Comparison of ENCODE assay signal across 20 cellular contexts in the genomic region with DNA sequence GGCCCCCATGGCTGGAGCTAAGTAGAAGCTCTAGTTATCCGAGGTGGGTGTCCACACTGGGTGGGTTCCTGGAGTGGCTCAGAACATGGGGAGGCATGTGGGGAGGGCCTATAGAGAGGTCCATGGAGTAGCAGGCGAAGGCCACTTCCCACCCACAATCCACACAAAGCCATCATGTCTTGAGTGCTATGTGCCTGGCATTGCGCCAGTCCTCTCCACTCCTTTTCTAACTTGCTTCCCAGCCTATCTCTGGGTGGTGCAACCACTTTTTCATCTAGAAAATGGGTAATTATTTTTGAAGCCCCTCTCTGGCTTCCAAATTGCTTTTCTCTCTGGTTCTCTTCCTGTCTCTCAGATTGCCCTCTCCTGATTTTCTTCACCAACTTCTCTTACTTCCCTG.
"Had no signal": no experiment of that assay in that cellular context is flagged by ENCODE, and none has a peak within 500 bp of the region (broad histone marks: within the 10 kb centered on the region; RNA-seq: fewer than 3 reads in every experiment).

No MANE protein-coding gene starts in this region.

- DNase-seq: colonic mucosa; dermis blood vessel endothelial cell; esophagus squamous epithelium; foreskin fibroblast; immature natural killer cell; left ventricle myocardium inferior; lower lobe of right lung; midbrain; nucleus accumbens; ovary; sigmoid colon; stimulated activated naive CD4-positive, alpha-beta T cell treated with Interleukin-2 at 50 U/mL for 16 hours; trophoblast cell had no signal

- H3K4me3 ChIP-seq: colonic mucosa, esophagus squamous epithelium, gastroesophageal sphincter, left ventricle myocardium inferior, lower lobe of right lung, neural progenitor cell, ovary, right atrium auricular region, sigmoid colon, skin epidermis, thoracic aorta had no signal

- H3K4me1 ChIP-seq: colonic mucosa, esophagus squamous epithelium, gastroesophageal sphincter, left ventricle myocardium inferior, lower lobe of right lung, neural progenitor cell, right atrium auricular region, sigmoid colon had no signal

- H3K9ac ChIP-seq: neural progenitor cell had no signal

- H3K9me3 ChIP-seq: colonic mucosa, esophagus squamous epithelium, gastroesophageal sphincter, left ventricle myocardium inferior, lower lobe of right lung, ovary, right atrium auricular region, sigmoid colon, thoracic aorta had no signal

- H3K27ac ChIP-seq: colonic mucosa, esophagus squamous epithelium, gastroesophageal sphincter, left ventricle myocardium inferior, lower lobe of right lung, neural progenitor cell, ovary, right atrium auricular region, sigmoid colon, skin epidermis, thoracic aorta had no signal

- ATAC-seq: gastroesophageal sphincter had no signal

- FAIRE-seq: keratinocyte, urothelium cell line had no signal

- H3K27me3 ChIP-seq: colonic mucosa, esophagus squamous epithelium, gastroesophageal sphincter, neural progenitor cell, ovary, right atrium auricular region, sigmoid colon had no signal

- H3K36me3 ChIP-seq: colonic mucosa, esophagus squamous epithelium, gastroesophageal sphincter, left ventricle myocardium inferior, lower lobe of right lung, neural progenitor cell, ovary, right atrium auricular region, sigmoid colon, thoracic aorta had no signal

- H2AFZ ChIP-seq: neural progenitor cell had no signal

- H3K4me2 ChIP-seq: neural progenitor cell had no signal
